ENCODE assay signal across 1 cellular context in genomic region chr14:60980811-60981625, GRCh38.
A peak's percentile ranks its signal among the peaks of the same experiment; 100 is the strongest.
TF ChIP-seq lines count a peak whose summit lies in the region.

TSS of gene SLC38A6 (plus strand) at chr14:60981245. CDS start at chr14:60981278, 33 bp downstream.
TSS of gene TRMT5 (minus strand) at chr14:60981079. CDS start at chr14:60980973, 106 bp downstream.

TF ChIP-seq in HepG2, 621 proteins besides CTCF, POLR2A, EP300 and RAD21 (continued from another document and continues in another):
- TF ChIP-seq, protein P1, sequence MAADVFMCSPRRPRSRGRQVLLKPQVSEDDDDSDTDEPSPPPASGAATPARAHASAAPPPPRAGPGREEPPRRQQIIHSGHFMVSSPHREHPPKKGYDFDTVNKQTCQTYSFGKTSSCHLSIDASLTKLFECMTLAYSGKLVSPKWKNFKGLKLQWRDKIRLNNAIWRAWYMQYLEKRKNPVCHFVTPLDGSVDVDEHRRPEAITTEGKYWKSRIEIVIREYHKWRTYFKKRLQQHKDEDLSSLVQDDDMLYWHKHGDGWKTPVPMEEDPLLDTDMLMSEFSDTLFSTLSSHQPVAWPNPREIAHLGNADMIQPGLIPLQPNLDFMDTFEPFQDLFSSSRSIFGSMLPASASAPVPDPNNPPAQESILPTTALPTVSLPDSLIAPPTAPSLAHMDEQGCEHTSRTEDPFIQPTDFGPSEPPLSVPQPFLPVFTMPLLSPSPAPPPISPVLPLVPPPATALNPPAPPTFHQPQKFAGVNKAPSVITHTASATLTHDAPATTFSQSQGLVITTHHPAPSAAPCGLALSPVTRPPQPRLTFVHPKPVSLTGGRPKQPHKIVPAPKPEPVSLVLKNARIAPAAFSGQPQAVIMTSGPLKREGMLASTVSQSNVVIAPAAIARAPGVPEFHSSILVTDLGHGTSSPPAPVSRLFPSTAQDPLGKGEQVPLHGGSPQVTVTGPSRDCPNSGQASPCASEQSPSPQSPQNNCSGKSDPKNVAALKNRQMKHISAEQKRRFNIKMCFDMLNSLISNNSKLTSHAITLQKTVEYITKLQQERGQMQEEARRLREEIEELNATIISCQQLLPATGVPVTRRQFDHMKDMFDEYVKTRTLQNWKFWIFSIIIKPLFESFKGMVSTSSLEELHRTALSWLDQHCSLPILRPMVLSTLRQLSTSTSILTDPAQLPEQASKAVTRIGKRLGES (CRISPR knock-in tag; IDR thresholded peaks at IDR 0.05; ENCODE audit: borderline replicate concordance) = no peak
- TF ChIP-seq HCFC1 (IDR thresholded peaks at IDR 0.05; ENCODE audit: low read depth, low read length) = peak; percentile 65
- TF ChIP-seq KLF15 (CRISPR knock-in tag; IDR thresholded peaks at IDR 0.05; ENCODE audit: borderline replicate concordance) = no peak
- TF ChIP-seq GTF3A (CRISPR knock-in tag; conservative IDR thresholded peaks at IDR 0.05) = no peak; the same call in 1 of the 2 replicates
- TF ChIP-seq MYC (CRISPR knock-in tag; IDR thresholded peaks at IDR 0.05; ENCODE audit: borderline replicate concordance) = peak; percentile 93
- TF ChIP-seq, protein P2, sequence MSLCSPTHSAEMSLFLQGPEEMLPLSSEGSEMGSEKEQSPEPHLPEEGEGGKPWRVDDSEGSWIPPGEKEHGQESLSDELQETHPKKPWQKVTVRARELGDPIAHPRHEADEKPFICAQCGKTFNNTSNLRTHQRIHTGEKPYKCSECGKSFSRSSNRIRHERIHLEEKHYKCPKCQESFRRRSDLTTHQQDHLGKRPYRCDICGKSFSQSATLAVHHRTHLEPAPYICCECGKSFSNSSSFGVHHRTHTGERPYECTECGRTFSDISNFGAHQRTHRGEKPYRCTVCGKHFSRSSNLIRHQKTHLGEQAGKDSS (CRISPR knock-in tag; IDR thresholded peaks at IDR 0.05; ENCODE audit: borderline replicate concordance, low read depth) = no peak; the same call in none of the 2 replicates
- TF ChIP-seq ZNF451 (CRISPR knock-in tag; IDR thresholded peaks at IDR 0.05) = peak; percentile 81
- TF ChIP-seq ZNF446 (CRISPR knock-in tag; IDR thresholded peaks at IDR 0.05) = no peak
- no peak; the same call in 1 of the 2 replicates for TF ChIP-seq MXD1 (CRISPR knock-in tag; IDR thresholded peaks at IDR 0.05)
- TF ChIP-seq ZNF616 (CRISPR knock-in tag; IDR thresholded peaks at IDR 0.05; ENCODE audit: low read depth) = no peak
- no peak for TF ChIP-seq ZKSCAN5 (CRISPR knock-in tag; IDR thresholded peaks at IDR 0.05)
- TF ChIP-seq RNF219 (CRISPR knock-in tag; IDR thresholded peaks at IDR 0.05) = peak; percentile 63; the same call in 1 of the 2 replicates
- TF ChIP-seq ZNF333 (CRISPR knock-in tag; IDR thresholded peaks at IDR 0.05; ENCODE audit: borderline replicate concordance) = no peak
- TF ChIP-seq ETS1 (CRISPR knock-in tag; IDR thresholded peaks at IDR 0.05) = no peak
- peak; percentile 68; the same call in 1 of the 2 replicates for TF ChIP-seq KDM5B (CRISPR knock-in tag; IDR thresholded peaks at IDR 0.05; ENCODE audit: borderline replicate concordance)
- no peak for TF ChIP-seq TEAD2 (CRISPR knock-in tag; IDR thresholded peaks at IDR 0.05)
- no peak for TF ChIP-seq PHB2 (IDR thresholded peaks at IDR 0.05; ENCODE audit: partially characterized antibody)
- peak; percentile 13; the same call in 1 of the 2 replicates for TF ChIP-seq NFYB (CRISPR knock-in tag; IDR thresholded peaks at IDR 0.05)
- no peak for TF ChIP-seq ZBTB14 (CRISPR knock-in tag; IDR thresholded peaks at IDR 0.05)
- no peak; the same call in 1 of the 2 replicates for TF ChIP-seq ZNF605 (CRISPR knock-in tag; IDR thresholded peaks at IDR 0.05)
- peak; percentile 84 for TF ChIP-seq PITX1 (CRISPR knock-in tag; IDR thresholded peaks at IDR 0.05)
- TF ChIP-seq MED13 (CRISPR knock-in tag; IDR thresholded peaks at IDR 0.05) = no peak
- TF ChIP-seq ZNF609 (CRISPR knock-in tag; IDR thresholded peaks at IDR 0.05; ENCODE audit: borderline replicate concordance) = peak; percentile 26; the same call in 1 of the 2 replicates
- TF ChIP-seq TCF12 (IDR thresholded peaks at IDR 0.05) = no peak
- no peak for TF ChIP-seq TCF12 (CRISPR knock-in tag; IDR thresholded peaks at IDR 0.05)
- no peak for TF ChIP-seq FOXJ3 (CRISPR knock-in tag; IDR thresholded peaks at IDR 0.05; ENCODE audit: borderline replicate concordance)
- no peak for TF ChIP-seq MTA3 (CRISPR knock-in tag; IDR thresholded peaks at IDR 0.05)
- TF ChIP-seq, protein P3, sequence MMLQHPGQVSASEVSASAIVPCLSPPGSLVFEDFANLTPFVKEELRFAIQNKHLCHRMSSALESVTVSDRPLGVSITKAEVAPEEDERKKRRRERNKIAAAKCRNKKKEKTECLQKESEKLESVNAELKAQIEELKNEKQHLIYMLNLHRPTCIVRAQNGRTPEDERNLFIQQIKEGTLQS (CRISPR knock-in tag; IDR thresholded peaks at IDR 0.05) = peak; percentile 52; the same call in 1 of the 2 replicates
- TF ChIP-seq NFATC3 (CRISPR knock-in tag; IDR thresholded peaks at IDR 0.05) = no peak
- TF ChIP-seq, protein P4, sequence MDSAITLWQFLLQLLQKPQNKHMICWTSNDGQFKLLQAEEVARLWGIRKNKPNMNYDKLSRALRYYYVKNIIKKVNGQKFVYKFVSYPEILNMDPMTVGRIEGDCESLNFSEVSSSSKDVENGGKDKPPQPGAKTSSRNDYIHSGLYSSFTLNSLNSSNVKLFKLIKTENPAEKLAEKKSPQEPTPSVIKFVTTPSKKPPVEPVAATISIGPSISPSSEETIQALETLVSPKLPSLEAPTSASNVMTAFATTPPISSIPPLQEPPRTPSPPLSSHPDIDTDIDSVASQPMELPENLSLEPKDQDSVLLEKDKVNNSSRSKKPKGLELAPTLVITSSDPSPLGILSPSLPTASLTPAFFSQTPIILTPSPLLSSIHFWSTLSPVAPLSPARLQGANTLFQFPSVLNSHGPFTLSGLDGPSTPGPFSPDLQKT (CRISPR knock-in tag; IDR thresholded peaks at IDR 0.05; ENCODE audit: borderline replicate concordance) = no peak
- peak; percentile 96 for TF ChIP-seq YEATS2 (CRISPR knock-in tag; IDR thresholded peaks at IDR 0.05; ENCODE audit: borderline replicate concordance)
- TF ChIP-seq ZSCAN5A (CRISPR knock-in tag; IDR thresholded peaks at IDR 0.05; ENCODE audit: borderline replicate concordance) = no peak
- 0 out of 2 replicates have a peak, but pooled peaks have one; percentile 26 for TF ChIP-seq ZSCAN25 (CRISPR knock-in tag; IDR thresholded peaks at IDR 0.05)
- no peak for TF ChIP-seq THYN1 (CRISPR knock-in tag; IDR thresholded peaks at IDR 0.05; ENCODE audit: borderline replicate concordance, low read depth)
- TF ChIP-seq ZNF768 (CRISPR knock-in tag; IDR thresholded peaks at IDR 0.05) = peak; percentile 55; the same call in 1 of the 2 replicates
- TF ChIP-seq HMGXB3 (CRISPR knock-in tag; IDR thresholded peaks at IDR 0.05; ENCODE audit: borderline replicate concordance) = peak; percentile 27; the same call in 1 of the 2 replicates
- peak; percentile 59 for TF ChIP-seq MEIS2 (CRISPR knock-in tag; IDR thresholded peaks at IDR 0.05)
- no peak for TF ChIP-seq CENPT (CRISPR knock-in tag; IDR thresholded peaks at IDR 0.05; ENCODE audit: low read depth)
